In the genomic region with DNA sequence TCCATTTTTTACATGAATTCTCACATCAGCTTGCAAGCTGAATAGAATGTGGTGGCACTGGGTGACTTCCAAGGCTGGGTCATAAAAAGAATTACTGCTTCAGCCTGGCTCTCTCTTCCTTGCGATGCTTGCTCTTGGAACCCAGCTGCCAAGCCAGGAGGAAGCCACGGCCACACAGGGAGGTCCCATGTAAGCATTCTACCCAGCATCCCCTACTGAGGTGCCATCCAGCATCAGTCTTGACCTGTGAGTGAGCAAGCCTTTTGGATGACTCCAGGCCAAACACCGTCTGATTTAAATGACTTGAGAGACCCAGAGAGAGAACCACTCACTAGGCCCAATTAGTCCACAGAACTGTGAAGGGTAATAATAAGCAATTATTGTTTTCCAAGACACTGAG, we compare ENCODE assay signal across 29 cellular contexts.
"Had no signal": no experiment of that assay in that cellular context is flagged by ENCODE, and none has a peak within 500 bp of the region (broad histone marks: within the 10 kb centered on the region; RNA-seq: fewer than 3 reads in every experiment).

No MANE protein-coding gene starts in this region.

- H3K27ac ChIP-seq: stomach, suprapubic skin, testis, thoracic aorta, thyroid gland, tibial artery, tibial nerve, transverse colon, upper lobe of left lung, upper lobe of right lung, uterus, vagina had no signal

- FAIRE-seq: urothelium cell line had no signal

- H3K9me3 ChIP-seq: stomach, suprapubic skin, testis, thoracic aorta, thyroid gland, tibial artery, tibial nerve, transverse colon, upper lobe of left lung, upper lobe of right lung, uterus, vagina had no signal

- ATAC-seq: stimulated activated effector memory CD8-positive, alpha-beta T cell treated with anti-CD3 and anti-CD28 coated beads, Interleukin-12 subunit alpha, Interleukin-12 subunit beta, amount 100 ng/mL, for 72 hours; stimulated activated memory B cell treated with anti-CD40 and anti-IgM and Interleukin-4, amounts not matched to agents 10 μg/mL and 1 μg/mL and 100 μg/mL, for 72 hours; stimulated activated naive B cell treated with anti-CD40 and anti-IgM and Interleukin-4, amounts not matched to agents 10 μg/mL and 1 μg/mL and 100 μg/mL, for 72 hours; stimulated activated naive CD8-positive, alpha-beta T cell treated with anti-CD3 and anti-CD28 coated beads, Interleukin-15, amount 100 ng/mL, for 72 hours; stimulated activated naive CD8-positive, alpha-beta T cell treated with anti-CD3 and anti-CD28 coated beads, Interleukin-15, Interleukin-2, amounts not matched to agents 100 U/mL and 50 U/mL, for 24 hours; upper lobe of right lung had no signal

- H3K27me3 ChIP-seq: stomach, suprapubic skin, testis, thyroid gland, tibial artery, tibial nerve, transverse colon, upper lobe of left lung, upper lobe of right lung, uterus, vagina had no signal

- H3K4me3 Mint-ChIP-seq: stimulated activated effector memory CD8-positive, alpha-beta T cell treated with anti-CD3 and anti-CD28 coated beads, Interleukin-12 subunit alpha, Interleukin-12 subunit beta, amount 100 ng/mL, for 72 hours; stimulated activated memory B cell treated with anti-CD40 and anti-IgM and Interleukin-4, amounts not matched to agents 10 μg/mL and 1 μg/mL and 100 μg/mL, for 72 hours; stimulated activated naive B cell treated with anti-CD40 and anti-IgM and Interleukin-4, amounts not matched to agents 10 μg/mL and 1 μg/mL and 100 μg/mL, for 72 hours; stimulated activated naive CD8-positive, alpha-beta T cell treated with anti-CD3 and anti-CD28 coated beads, Interleukin-15, amount 100 ng/mL, for 72 hours; stimulated activated naive CD8-positive, alpha-beta T cell treated with anti-CD3 and anti-CD28 coated beads, Interleukin-15, Interleukin-2, amounts not matched to agents 100 ng/mL and 50 ng/mL, for 24 hours; type B pancreatic cell had no signal

- H3K4me1 Mint-ChIP-seq: stimulated activated effector memory CD8-positive, alpha-beta T cell treated with anti-CD3 and anti-CD28 coated beads, Interleukin-12 subunit alpha, Interleukin-12 subunit beta, amount 100 ng/mL, for 72 hours; stimulated activated memory B cell treated with anti-CD40 and anti-IgM and Interleukin-4, amounts not matched to agents 10 μg/mL and 1 μg/mL and 100 μg/mL, for 72 hours; stimulated activated naive B cell treated with anti-CD40 and anti-IgM and Interleukin-4, amounts not matched to agents 10 μg/mL and 1 μg/mL and 100 μg/mL, for 72 hours; stimulated activated naive CD8-positive, alpha-beta T cell treated with anti-CD3 and anti-CD28 coated beads, Interleukin-15, amount 100 ng/mL, for 72 hours had no signal

- DNase-seq: stimulated activated CD4-positive, alpha-beta T cell treated with anti-CD3 and anti-CD28 coated beads, Interleukin-2, amount 100 ng/mL, for 48 hours; stimulated activated CD4-positive, alpha-beta T cell treated with anti-CD3 and anti-CD28 coated beads, Interleukin-4, amount 100 ng/mL, for 1 hour; stimulated activated CD4-positive, alpha-beta T cell treated with anti-CD3 and anti-CD28 coated beads, Interleukin-4, amount 100 ng/mL, for 24 hours; stimulated activated CD4-positive, alpha-beta T cell treated with anti-CD3 and anti-CD28 coated beads, Interleukin-4, amount 100 ng/mL, for 4 hours; stimulated activated CD8-positive, alpha-beta memory T cell treated with anti-CD3 and anti-CD28 coated beads, Interleukin-4, amount 100 ng/mL, for 48 hours; stimulated activated naive B cell treated with anti-CD40 and anti-IgM and Interleukin-4, amounts not matched to agents 10 μg/mL and 1 μg/mL and 100 μg/mL, for 72 hours; stimulated activated naive CD4-positive, alpha-beta T cell; stimulated activated naive CD4-positive, alpha-beta T cell treated with Interleukin-2 at 50 U/mL for 16 hours; stimulated activated naive CD8-positive, alpha-beta T cell treated with anti-CD3 and anti-CD28 coated beads, Interleukin-15, amount 100 ng/mL, for 72 hours; stimulated activated naive CD8-positive, alpha-beta T cell treated with anti-CD3 and anti-CD28 coated beads, Interleukin-15, Interleukin-2, amounts not matched to agents 100 U/mL and 50 U/mL, for 24 hours; stomach; substantia nigra; testis; thyroid gland; tibial artery; transverse colon; trophoblast cell; upper lobe of left lung; upper lobe of right lung; uterus had no signal

- H3K4me3 ChIP-seq: stomach, suprapubic skin, testis, thoracic aorta, thyroid gland, tibial artery, tibial nerve, transverse colon, upper lobe of left lung, upper lobe of right lung, uterus, vagina had no signal

- H3K27me3 Mint-ChIP-seq: stimulated activated naive CD8-positive, alpha-beta T cell treated with anti-CD3 and anti-CD28 coated beads, Interleukin-15, amount 100 ng/mL, for 72 hours; stimulated activated naive CD8-positive, alpha-beta T cell treated with anti-CD3 and anti-CD28 coated beads, Interleukin-15, Interleukin-2, amounts not matched to agents 100 ng/mL and 50 ng/mL, for 24 hours had no signal

- H3K27ac Mint-ChIP-seq: stimulated activated effector memory CD8-positive, alpha-beta T cell treated with anti-CD3 and anti-CD28 coated beads, Interleukin-12 subunit alpha, Interleukin-12 subunit beta, amount 100 ng/mL, for 72 hours; stimulated activated memory B cell treated with anti-CD40 and anti-IgM and Interleukin-4, amounts not matched to agents 10 μg/mL and 1 μg/mL and 100 μg/mL, for 72 hours; stimulated activated naive B cell treated with anti-CD40 and anti-IgM and Interleukin-4, amounts not matched to agents 10 μg/mL and 1 μg/mL and 100 μg/mL, for 72 hours; stimulated activated naive CD8-positive, alpha-beta T cell treated with anti-CD3 and anti-CD28 coated beads, Interleukin-15, amount 100 ng/mL, for 72 hours; stimulated activated naive CD8-positive, alpha-beta T cell treated with anti-CD3 and anti-CD28 coated beads, Interleukin-15, Interleukin-2, amounts not matched to agents 100 ng/mL and 50 ng/mL, for 24 hours; type B pancreatic cell had no signal

- H3K9me3 Mint-ChIP-seq: stimulated activated memory B cell treated with anti-CD40 and anti-IgM and Interleukin-4, amounts not matched to agents 10 μg/mL and 1 μg/mL and 100 μg/mL, for 72 hours; stimulated activated naive B cell treated with anti-CD40 and anti-IgM and Interleukin-4, amounts not matched to agents 10 μg/mL and 1 μg/mL and 100 μg/mL, for 72 hours; stimulated activated naive CD8-positive, alpha-beta T cell treated with anti-CD3 and anti-CD28 coated beads, Interleukin-15, amount 100 ng/mL, for 72 hours; stimulated activated naive CD8-positive, alpha-beta T cell treated with anti-CD3 and anti-CD28 coated beads, Interleukin-15, Interleukin-2, amounts not matched to agents 100 ng/mL and 50 ng/mL, for 24 hours; type B pancreatic cell had no signal

- H3K36me3 ChIP-seq: stomach, suprapubic skin, thoracic aorta, thyroid gland, tibial artery, tibial nerve, transverse colon, upper lobe of left lung, upper lobe of right lung, uterus, vagina had no signal

- H3K4me1 ChIP-seq: stomach, suprapubic skin, testis, thyroid gland, tibial artery, tibial nerve, transverse colon, upper lobe of left lung, upper lobe of right lung, uterus, vagina had no signal

- H3K36me3 Mint-ChIP-seq: stimulated activated effector memory CD8-positive, alpha-beta T cell treated with anti-CD3 and anti-CD28 coated beads, Interleukin-12 subunit alpha, Interleukin-12 subunit beta, amount 100 ng/mL, for 72 hours; stimulated activated memory B cell treated with anti-CD40 and anti-IgM and Interleukin-4, amounts not matched to agents 10 μg/mL and 1 μg/mL and 100 μg/mL, for 72 hours; stimulated activated naive B cell treated with anti-CD40 and anti-IgM and Interleukin-4, amounts not matched to agents 10 μg/mL and 1 μg/mL and 100 μg/mL, for 72 hours; type B pancreatic cell had no signal
